ENCODE assay signal across 8 cellular contexts in genomic region chr11:43567396-43567975, GRCh38.
A peak's percentile ranks its signal among the peaks of the same experiment; 100 is the strongest.
DNase-seq lines count a peak whose midpoint lies in the region; ATAC-seq, FAIRE-seq and TF ChIP-seq lines count a peak whose summit lies in the region.

No MANE protein-coding gene starts in this region.

- FAIRE-seq in GM12892 (lab: Jason Lieb, UNC) = peak; percentile 95
- peak; percentile 45 for FAIRE-seq in H1 (lab: Jason Lieb, UNC)

- H3K9ac ChIP-seq in OCI-LY1 (ENCODE audit: low read length) = no peak overlapping the region
- H3K9ac ChIP-seq in H1 (replicated peaks in 1 of 4; ENCODE audit: extremely low read depth in 1 of 4, low read depth in 3 of 4, low read length in 3 of 4) = no peak overlapping the region

- peaks cover 12% of the 10 kb centered on the region for H3K27me3 Mint-ChIP-seq in neural crest cell (ENCODE audit: low read depth)

- TF ChIP-seq POLR2A in GM12892 (IDR thresholded peaks at IDR 0.05; ENCODE audit: low read depth, low read length) (no peak), H1 (IDR thresholded peaks at IDR 0.05; ENCODE audit: control extremely low read depth in 1 of 2, low read depth in 2 of 2, low read length in 2 of 2) (no peak)

- no peak overlapping the region for H3K27ac Mint-ChIP-seq in neural crest cell (ENCODE audit: unreplicated experiment)

- CTCF ChIA-PET in A673 (lab: Charles Lee) = interaction anchor here (0.6 to 1.3 kb wide), 14 partner anchors 9 to 259 kb away, joined by 3 to 12 read pairs (median 4); partner anchors contain the start of gene HSD17B12
- CTCF ChIA-PET in H1 (lab: Charles Lee; ENCODE audit: partially characterized antibody) = interaction anchor here (0.6 to 34.3 kb wide), 14 partner anchors 8 to 284 kb away, joined by 3 to 1064 read pairs (median 4); no protein-coding TSS in a partner anchor

- H2BK120ac ChIP-seq in H1 (replicated peaks; ENCODE audit: low read depth, low read length) = no peak overlapping the region

- no peak overlapping the region for H3K23ac ChIP-seq in H1 (ENCODE audit: insufficient read length)

- H3K4ac ChIP-seq in H1 (replicated peaks; ENCODE audit: insufficient read length, low read depth, low read length) = no peak overlapping the region

- no peak overlapping the region for H3K14ac ChIP-seq in H1 (ENCODE audit: insufficient read length)

- H3K4me2 ChIP-seq in OCI-LY1 (ENCODE audit: low read length) = no peak overlapping the region
- H3K4me2 ChIP-seq in H1 (ENCODE audit: insufficient read depth in 1 of 2, low read depth in 2 of 2, low read length in 2 of 2) = no peak overlapping the region

- H2BK12ac ChIP-seq in H1 (ENCODE audit: low read depth, low read length) = no peak overlapping the region

- POLR2A ChIA-PET in A673 (lab: Charles Lee; ENCODE audit: low non-redundant PET) = no interaction called here
- POLR2A ChIA-PET in H1 (lab: Charles Lee; ENCODE audit: partially characterized antibody) = interaction anchor here (1.6 kb wide), 1 partner anchor 10 kb away, joined by 4 read pairs; no protein-coding TSS in a partner anchor

- no peaks in the 10 kb centered on the region for H3K9me3 ChIP-seq in A673 (ENCODE audit: low read depth, low read length, poor library complexity, severe bottlenecking)
- no peaks in the 10 kb centered on the region for H3K9me3 ChIP-seq in OCI-LY1 (ENCODE audit: low read length)
- H3K9me3 ChIP-seq in H1 (ENCODE audit: insufficient read depth in 2 of 2, low read depth in 1 of 2, low read length in 1 of 2) = no peaks in the 10 kb centered on the region

- 27% methylated on average over 5 of the region's 5 CpGs; no CpG with 5 or more reads in 1 of the 2 experiments for WGBS in H1 (ENCODE audit: extremely low coverage in 1 of 2, insufficient coverage in 1 of 2, insufficient read length in 1 of 2, insufficient replicate concordance in 2 of 2, low coverage in 1 of 2, low lambda C conversion rate in 2 of 2, missing lambda C conversion rate in 1 of 2), 2 experiments

- H4K8ac ChIP-seq in H1 (ENCODE audit: extremely low read depth, insufficient read depth, low read length) = no peak overlapping the region

- no peak overlapping the region for H3K4me3 Mint-ChIP-seq in neural crest cell

- H3K79me2 ChIP-seq in OCI-LY1 (ENCODE audit: insufficient read depth, low read length) (no peaks in the 10 kb centered on the region), H1 (ENCODE audit: control insufficient read depth in 1 of 2, insufficient read depth in 2 of 2, low read length in 2 of 2) (no peaks in the 10 kb centered on the region)

- H3K18ac ChIP-seq in H1 (ENCODE audit: extremely low read depth, low read length) = no peak overlapping the region

- no peak overlapping the region for H2BK20ac ChIP-seq in H1 (ENCODE audit: low read length)

- H3F3A ChIP-seq in OCI-LY1 (ENCODE audit: insufficient read depth, low read length) = no peaks in the 10 kb centered on the region

- H3K27me3 ChIP-seq in A673 (replicated peaks; ENCODE audit: insufficient read depth, low read depth, low read length, poor library complexity) (peaks cover 79% of the 10 kb centered on the region), OCI-LY1 (ENCODE audit: insufficient read depth, low read length) (no peaks in the 10 kb centered on the region), H1 (replicated peaks in 1 of 4; ENCODE audit: control insufficient read depth in 3 of 4, extremely low read depth in 1 of 4, insufficient read depth in 3 of 4, low read length in 3 of 4) (peaks cover 0 to 9% (median 7%) of the 10 kb centered on the region in 4 experiments; a peak in 6 of 7 replicates)

- H3K9me3 Mint-ChIP-seq in neural crest cell = no peaks in the 10 kb centered on the region

- H3K79me1 ChIP-seq in H1 (ENCODE audit: low read depth, low read length) = no peaks in the 10 kb centered on the region

- TF ChIP-seq CTCF in A673 (conservative IDR thresholded peaks at IDR 0.05; ENCODE audit: low read depth, low read length) = peak; percentile 98
- peak; percentile 74 for TF ChIP-seq CTCF in OCI-LY1 (IDR thresholded peaks at IDR 0.05; ENCODE audit: low read length)
- peak in 2 of 3 experiments; percentile 61 to 71; a peak in 3 of 4 replicates for TF ChIP-seq CTCF in H1 (IDR thresholded peaks at IDR 0.05; ENCODE audit: control extremely low read depth in 1 of 3, insufficient read depth in 1 of 3, low read depth in 1 of 3, low read length in 3 of 3)
- TF ChIP-seq CTCF in neural crest cell (conservative IDR thresholded peaks at IDR 0.05) = peak; percentile 82

- no peak overlapping the region for H2BK15ac ChIP-seq in H1 (ENCODE audit: low read length)

- no TSS peak for BruUV-seq in A673 (replicated peaks; lab: Mats Ljungman, UMichigan)

- H3K9me2 ChIP-seq in OCI-LY1 (ENCODE audit: low read depth, low read length) = no peaks in the 10 kb centered on the region

- TF ChIP-seq EP300 in H1 (IDR thresholded peaks at IDR 0.05; ENCODE audit: borderline replicate concordance in 1 of 2, low read depth in 2 of 2, low read length in 2 of 2) = no peak

- H3K23me2 ChIP-seq in H1 (ENCODE audit: low read depth, low read length) = no peaks in the 10 kb centered on the region

- no peak overlapping the region for H2AFZ ChIP-seq in OCI-LY1 (ENCODE audit: low read length)
- H2AFZ ChIP-seq in H1 (ENCODE audit: low read length) = no peak overlapping the region

- H3K4me1 ChIP-seq in A673 (ENCODE audit: insufficient read depth, low read length, poor library complexity, severe bottlenecking) (no peaks in the 10 kb centered on the region), OCI-LY1 (ENCODE audit: insufficient read depth, low read length, severe bottlenecking) (no peaks in the 10 kb centered on the region), H1 (replicated peaks in 1 of 4; ENCODE audit: control insufficient read depth in 3 of 4, insufficient read depth in 4 of 4, low read length in 3 of 4) (no peaks in the 10 kb centered on the region)

- H2AK5ac ChIP-seq in H1 (ENCODE audit: low read depth, low read length) = no peak overlapping the region

- H4K91ac ChIP-seq in H1 (replicated peaks; ENCODE audit: insufficient read length, low read length) = no peak overlapping the region

- TF ChIP-seq RAD21 in H1 (IDR thresholded peaks at IDR 0.05 in 1 of 2, conservative IDR thresholded peaks at IDR 0.05 in 1 of 2; ENCODE audit: low read depth in 2 of 2, low read length in 2 of 2) = peak; percentile 67 to 72

- H4K20me1 ChIP-seq in OCI-LY1 (ENCODE audit: insufficient read depth, low read length) (no peaks in the 10 kb centered on the region), H1 (replicated peaks in 1 of 2; ENCODE audit: control insufficient read depth in 1 of 2, insufficient read depth in 2 of 2, low read length in 2 of 2) (no peaks in the 10 kb centered on the region)

- H3K36me3 Mint-ChIP-seq in neural crest cell (ENCODE audit: low read depth) = no peaks in the 10 kb centered on the region

- ATAC-seq in GM19397 (IDR thresholded peaks at IDR 0.05; ENCODE audit: unreplicated experiment) (no peak), GM19351 (IDR thresholded peaks at IDR 0.05; ENCODE audit: unreplicated experiment) (no peak)

- H3K4me1 Mint-ChIP-seq in neural crest cell = peaks cover 18% of the 10 kb centered on the region

- H3K27ac ChIP-seq in A673 (ENCODE audit: low read depth, low read length, poor library complexity, severe bottlenecking) (no peak overlapping the region), OCI-LY1 (ENCODE audit: low read depth, low read length, poor library complexity, severe bottlenecking) (no peak overlapping the region), H1 (ENCODE audit: low read depth, low read length) (no peak overlapping the region)

- intact Hi-C loops in A673 (cut with micrococcal nuclease; ENCODE audit: unreplicated experiment) = loop anchor here (5.0 kb wide), 1 partner anchor 65 kb away; no protein-coding TSS in a partner anchor

- H2BK5ac ChIP-seq in H1 (ENCODE audit: low read depth, low read length) = no peak overlapping the region

- no peak overlapping the region for H3K56ac ChIP-seq in H1 (replicated peaks; ENCODE audit: insufficient read length, low read depth, low read length)

- H4K5ac ChIP-seq in H1 (ENCODE audit: insufficient read length, low read depth, low read length) = no peak overlapping the region

- no peak overlapping the region for H3K4me3 ChIP-seq in A673 (ENCODE audit: low read depth, low read length, poor library complexity, severe bottlenecking)
- H3K4me3 ChIP-seq in OCI-LY1 (ENCODE audit: low read depth, low read length, poor library complexity, severe bottlenecking) = no peak overlapping the region
- H3K4me3 ChIP-seq in H1 (ENCODE audit: extremely low read depth in 1 of 4, insufficient read depth in 2 of 4, low read depth in 3 of 4, low read length in 4 of 4) = no peak overlapping the region

- H3K36me3 ChIP-seq in A673 (ENCODE audit: insufficient read depth, low read length, poor library complexity, severe bottlenecking) (no peaks in the 10 kb centered on the region), OCI-LY1 (ENCODE audit: insufficient read depth, low read length) (no peaks in the 10 kb centered on the region), H1 (ENCODE audit: control insufficient read depth in 2 of 4, insufficient read depth in 4 of 4, low read length in 3 of 4) (no peaks in the 10 kb centered on the region)

- DNase-seq in A673 (ENCODE audit: low spot score) (peak; percentile 85), GM12892 (ENCODE audit: insufficient read length) (no peak), HT-29 (ENCODE audit: low spot score) (peak; percentile 84), H1 (ENCODE audit: low read depth in 1 of 2, low spot score in 2 of 2) (no peak), neural crest cell (ENCODE audit: low read depth, low spot score) (no peak)

TF ChIP-seq in H1, 55 proteins besides CTCF, POLR2A, EP300 and RAD21:
- TF ChIP-seq SP4 (IDR thresholded peaks at IDR 0.05; ENCODE audit: low read length) (no peak), YY1 (IDR thresholded peaks at IDR 0.05; ENCODE audit: low read depth, low read length) (0 out of 2 replicates have a peak, but pooled peaks have one; percentile 8), CHD1 (IDR thresholded peaks at IDR 0.05; ENCODE audit: low read depth, low read length) (no peak), BACH1 (IDR thresholded peaks at IDR 0.05; ENCODE audit: low read length) (no peak), RBBP5 (IDR thresholded peaks at IDR 0.05; ENCODE audit: borderline replicate concordance, low read depth, low read length) (no peak)

Comparison
In these comparisons a context has a peak if more than half of its experiments do, and no peak if none do; other contexts are left out.
1. DNase-seq: peak in A673 (single experiment) and HT-29 (single experiment); none in GM12892 (single experiment), H1 (0 of 2) and neural crest cell (single experiment).
2. Peak in every context shown above with its lines, with median percentiles within 50 percentile points of each other: CTCF ChIP-seq.